In the genomic region with DNA sequence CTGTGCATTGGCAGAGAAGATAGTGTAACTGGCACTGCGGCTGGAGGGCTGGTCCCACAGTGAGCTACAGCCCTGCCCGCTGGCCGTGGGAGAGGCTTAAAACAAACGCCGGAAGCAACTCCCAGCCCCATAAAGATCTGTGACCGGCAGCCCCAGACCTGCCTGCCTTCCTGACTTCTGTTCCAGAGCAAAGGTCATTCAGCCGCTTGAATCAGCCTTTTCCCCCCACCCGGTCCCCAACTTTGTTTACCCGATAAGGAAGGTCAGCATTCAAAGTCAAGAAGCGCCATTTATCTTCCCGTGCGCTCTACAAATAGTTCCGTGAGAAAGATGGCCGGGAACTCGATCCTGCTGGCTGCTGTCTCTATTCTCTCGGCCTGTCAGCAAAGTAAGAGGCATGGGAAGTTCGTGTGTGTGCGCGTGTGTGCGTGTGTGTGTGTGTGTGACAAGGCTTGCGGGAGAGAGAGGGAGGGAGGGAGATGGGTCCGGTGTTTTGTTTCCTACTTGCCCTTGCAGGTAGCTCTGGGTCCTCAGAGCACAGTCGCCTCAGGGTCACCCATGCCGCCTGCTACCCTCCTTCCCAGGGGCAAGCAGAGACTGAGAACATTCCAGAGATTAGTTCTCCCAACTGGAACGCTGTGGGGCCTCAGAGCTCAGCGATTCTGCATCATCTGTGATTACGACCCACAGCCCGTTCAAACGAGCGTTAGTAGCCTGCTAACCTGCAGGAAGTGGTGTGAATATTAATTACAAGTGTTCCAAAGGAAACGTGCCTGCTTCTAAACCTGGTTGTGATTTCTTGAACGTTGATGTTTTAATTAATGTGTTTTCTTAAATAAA, we compare ENCODE assay signal across 7 cellular contexts. TPM values are rescaled to one million over a fixed set of nuclear protein-coding genes. Genes with fewer than 3 reads are reported as not detected.
DNase-seq lines count a peak whose midpoint lies in the region; TF ChIP-seq lines count a peak whose summit lies in the region.

A gene (plus strand): TSS at position 130 of the 840 bp plus-strand sequence. CDS start 201 bp downstream, at position 331.

- H3K4me2 ChIP-seq in SK-N-SH = peak within 1 kb of the TSS; percentile 82

- WGBS in SK-N-SH (ENCODE audit: low lambda C conversion rate) = 6% methylated on average over 27 of the region's 32 CpGs

- H3K4me1 ChIP-seq in SK-N-SH (ENCODE audit: control insufficient read depth in 1 of 2, insufficient read depth in 2 of 2, low read depth in 1 of 2, low read length in 1 of 2) = peaks cover 6 to 14% of the 10 kb centered on the region in 2 experiments; a peak in 2 of 4 replicates

- H3K4me3 ChIP-seq in GM12875 (ENCODE audit: low read depth, low read length) (peak within 1 kb of the TSS; percentile 62), H7 (ENCODE audit: insufficient read depth, low read depth, low read length) (peak within 1 kb of the TSS; percentile 51), SK-N-SH (ENCODE audit: low read depth in 2 of 2, low read length in 1 of 2) (peak within 1 kb of the TSS; percentile 56 to 73), brain microvascular endothelial cell (ENCODE audit: low read depth, low read length) (peak within 1 kb of the TSS; percentile 69), iPS-11a (ENCODE audit: low read depth, low read length) (peak within 1 kb of the TSS; percentile 52)

- POLR2A ChIA-PET in SK-N-SH (lab: Yijun Ruan, JAX) = no interaction called here

- H3K9me2 ChIP-seq in SK-N-SH = no peaks in the 10 kb centered on the region

- no peaks in the 10 kb centered on the region for H3K27me3 ChIP-seq in H7 (ENCODE audit: control insufficient read depth, insufficient read depth, low read length)
- H3K27me3 ChIP-seq in SK-N-SH (ENCODE audit: insufficient read depth) = no peaks in the 10 kb centered on the region
- no peaks in the 10 kb centered on the region for H3K27me3 ChIP-seq in brain microvascular endothelial cell (replicated peaks)

- H4K20me1 ChIP-seq in SK-N-SH (ENCODE audit: insufficient read depth) = no peaks in the 10 kb centered on the region

- TF ChIP-seq CTCF in GM12875 (IDR thresholded peaks at IDR 0.05; ENCODE audit: borderline replicate concordance, insufficient read depth, low read depth, low read length) (no peak), SK-N-SH (IDR thresholded peaks at IDR 0.05) (no peak), brain microvascular endothelial cell (IDR thresholded peaks at IDR 0.05; ENCODE audit: low read depth, low read length, missing control alignments) (no peak)

- CTCF ChIA-PET in SK-N-SH (lab: Yijun Ruan, JAX) = interaction anchor here (0.6 to 7.0 kb wide), 4 partner anchors 12 to 660 kb away, joined by 3 to 77 read pairs (median 4); no protein-coding TSS in a partner anchor

- no peaks in the 10 kb centered on the region for H3K79me2 ChIP-seq in SK-N-SH (ENCODE audit: insufficient read depth)

- H3K27ac ChIP-seq in SK-N-SH (ENCODE audit: low read depth in 2 of 2, low read length in 1 of 2) (peak within 1 kb of the TSS; percentile 72 to 86), brain microvascular endothelial cell (peak within 1 kb of the TSS; percentile 83)

- no peaks in the 10 kb centered on the region for H3K36me3 ChIP-seq in H7 (replicated peaks; ENCODE audit: control insufficient read depth, insufficient read depth, low read length)
- no peaks in the 10 kb centered on the region for H3K36me3 ChIP-seq in SK-N-SH (replicated peaks in 1 of 2; ENCODE audit: control insufficient read depth in 1 of 2, insufficient read depth in 2 of 2, low read length in 1 of 2)
- H3K36me3 ChIP-seq in brain microvascular endothelial cell (replicated peaks) = no peaks in the 10 kb centered on the region

- no peak for TF ChIP-seq EP300 in SK-N-SH (IDR thresholded peaks at IDR 0.05; ENCODE audit: borderline replicate concordance in 1 of 2, low read depth in 1 of 2, low read length in 1 of 2)

- H3K9ac ChIP-seq in SK-N-SH = peak within 1 kb of the TSS; percentile 74

- DNase-seq in H7 = peak; percentile 59
- DNase-seq in LHCN-M2 (ENCODE audit: low read depth) = peak; percentile 57
- peak; percentile 58 for DNase-seq in SK-N-SH
- DNase-seq in brain microvascular endothelial cell = peak; percentile 67
- DNase-seq in renal cortical epithelial cell (ENCODE audit: low read depth) = peak; percentile 76

- TF ChIP-seq RAD21 in SK-N-SH (IDR thresholded peaks at IDR 0.05; ENCODE audit: low read length) = no peak

- in situ Hi-C loops in brain microvascular endothelial cell (cut with HindIII; ENCODE audit: low pct_ligation_motif_present, low sequenced_read_pairs) = no loop called here

- H2AFZ ChIP-seq in SK-N-SH (ENCODE audit: low read depth) = peak within 1 kb of the TSS; percentile 97

- H3K9me3 ChIP-seq in SK-N-SH = no peaks in the 10 kb centered on the region

- H3F3A ChIP-seq in SK-N-SH (replicated peaks; ENCODE audit: insufficient read depth) = no peaks in the 10 kb centered on the region

TF ChIP-seq in SK-N-SH, 30 proteins besides CTCF, POLR2A, EP300 and RAD21 (continues in another document):
- peak; percentile 81; the same call in 1 of the 2 replicates for TF ChIP-seq YY1 (IDR thresholded peaks at IDR 0.05; ENCODE audit: low read depth)
- no peak for TF ChIP-seq RCOR1 (IDR thresholded peaks at IDR 0.05; ENCODE audit: low read length)
- TF ChIP-seq, protein P1, sequence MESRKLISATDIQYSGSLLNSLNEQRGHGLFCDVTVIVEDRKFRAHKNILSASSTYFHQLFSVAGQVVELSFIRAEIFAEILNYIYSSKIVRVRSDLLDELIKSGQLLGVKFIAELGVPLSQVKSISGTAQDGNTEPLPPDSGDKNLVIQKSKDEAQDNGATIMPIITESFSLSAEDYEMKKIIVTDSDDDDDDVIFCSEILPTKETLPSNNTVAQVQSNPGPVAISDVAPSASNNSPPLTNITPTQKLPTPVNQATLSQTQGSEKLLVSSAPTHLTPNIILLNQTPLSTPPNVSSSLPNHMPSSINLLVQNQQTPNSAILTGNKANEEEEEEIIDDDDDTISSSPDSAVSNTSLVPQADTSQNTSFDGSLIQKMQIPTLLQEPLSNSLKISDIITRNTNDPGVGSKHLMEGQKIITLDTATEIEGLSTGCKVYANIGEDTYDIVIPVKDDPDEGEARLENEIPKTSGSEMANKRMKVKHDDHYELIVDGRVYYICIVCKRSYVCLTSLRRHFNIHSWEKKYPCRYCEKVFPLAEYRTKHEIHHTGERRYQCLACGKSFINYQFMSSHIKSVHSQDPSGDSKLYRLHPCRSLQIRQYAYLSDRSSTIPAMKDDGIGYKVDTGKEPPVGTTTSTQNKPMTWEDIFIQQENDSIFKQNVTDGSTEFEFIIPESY (IDR thresholded peaks at IDR 0.05; ENCODE audit: borderline replicate concordance, low read depth) = no peak
- TF ChIP-seq, protein P2, sequence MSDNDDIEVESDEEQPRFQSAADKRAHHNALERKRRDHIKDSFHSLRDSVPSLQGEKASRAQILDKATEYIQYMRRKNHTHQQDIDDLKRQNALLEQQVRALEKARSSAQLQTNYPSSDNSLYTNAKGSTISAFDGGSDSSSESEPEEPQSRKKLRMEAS (IDR thresholded peaks at IDR 0.05; ENCODE audit: low read depth) = no peak
- TF ChIP-seq, protein P3, sequence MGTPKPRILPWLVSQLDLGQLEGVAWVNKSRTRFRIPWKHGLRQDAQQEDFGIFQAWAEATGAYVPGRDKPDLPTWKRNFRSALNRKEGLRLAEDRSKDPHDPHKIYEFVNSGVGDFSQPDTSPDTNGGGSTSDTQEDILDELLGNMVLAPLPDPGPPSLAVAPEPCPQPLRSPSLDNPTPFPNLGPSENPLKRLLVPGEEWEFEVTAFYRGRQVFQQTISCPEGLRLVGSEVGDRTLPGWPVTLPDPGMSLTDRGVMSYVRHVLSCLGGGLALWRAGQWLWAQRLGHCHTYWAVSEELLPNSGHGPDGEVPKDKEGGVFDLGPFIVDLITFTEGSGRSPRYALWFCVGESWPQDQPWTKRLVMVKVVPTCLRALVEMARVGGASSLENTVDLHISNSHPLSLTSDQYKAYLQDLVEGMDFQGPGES (IDR thresholded peaks at IDR 0.05; ENCODE audit: low read depth, low read length) = no peak
- TF ChIP-seq RFX5 (IDR thresholded peaks at IDR 0.05; ENCODE audit: low read length) = no peak
- peak; percentile 58 for TF ChIP-seq POLR2AphosphoS5 (IDR thresholded peaks at IDR 0.05; ENCODE audit: low read depth, low read length)
- no peak for TF ChIP-seq MEF2A (IDR thresholded peaks at IDR 0.05; ENCODE audit: borderline replicate concordance, low read depth)
- TF ChIP-seq GATA2 (CRISPR knock-in tag; IDR thresholded peaks at IDR 0.05) = no peak
- TF ChIP-seq NFIC (IDR thresholded peaks at IDR 0.05; ENCODE audit: borderline replicate concordance) = no peak
- TF ChIP-seq, protein P4, sequence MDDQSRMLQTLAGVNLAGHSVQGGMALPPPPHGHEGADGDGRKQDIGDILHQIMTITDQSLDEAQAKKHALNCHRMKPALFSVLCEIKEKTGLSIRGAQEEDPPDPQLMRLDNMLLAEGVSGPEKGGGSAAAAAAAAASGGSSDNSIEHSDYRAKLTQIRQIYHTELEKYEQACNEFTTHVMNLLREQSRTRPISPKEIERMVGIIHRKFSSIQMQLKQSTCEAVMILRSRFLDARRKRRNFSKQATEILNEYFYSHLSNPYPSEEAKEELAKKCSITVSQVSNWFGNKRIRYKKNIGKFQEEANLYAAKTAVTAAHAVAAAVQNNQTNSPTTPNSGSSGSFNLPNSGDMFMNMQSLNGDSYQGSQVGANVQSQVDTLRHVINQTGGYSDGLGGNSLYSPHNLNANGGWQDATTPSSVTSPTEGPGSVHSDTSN (IDR thresholded peaks at IDR 0.05) = no peak; the same call in 1 of the 2 replicates
- TF ChIP-seq FOXM1 (IDR thresholded peaks at IDR 0.05; ENCODE audit: low read depth) = no peak
- TF ChIP-seq, protein P5, sequence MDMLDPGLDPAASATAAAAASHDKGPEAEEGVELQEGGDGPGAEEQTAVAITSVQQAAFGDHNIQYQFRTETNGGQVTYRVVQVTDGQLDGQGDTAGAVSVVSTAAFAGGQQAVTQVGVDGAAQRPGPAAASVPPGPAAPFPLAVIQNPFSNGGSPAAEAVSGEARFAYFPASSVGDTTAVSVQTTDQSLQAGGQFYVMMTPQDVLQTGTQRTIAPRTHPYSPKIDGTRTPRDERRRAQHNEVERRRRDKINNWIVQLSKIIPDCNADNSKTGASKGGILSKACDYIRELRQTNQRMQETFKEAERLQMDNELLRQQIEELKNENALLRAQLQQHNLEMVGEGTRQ (IDR thresholded peaks at IDR 0.05; ENCODE audit: borderline replicate concordance, low read depth, low read length) = no peak
- TF ChIP-seq SIN3A (IDR thresholded peaks at IDR 0.05; ENCODE audit: borderline replicate concordance, low read depth, low read length) = 0 out of 2 replicates have a peak, but pooled peaks have one; percentile 74

RNA-seq across cellular contexts. Expression of the gene that starts here (rescaled TPM):
- total RNA-seq in H7 (2014; rRNA removed; shearing (Covaris generic)) = 17.0 and 31.8 TPM in 2 replicates
- 5.0 and 9.9 TPM in 2 replicates for total RNA-seq in LHCN-M2 (2014; rRNA removed)
- 13.5 TPM for polyA plus RNA-seq in LHCN-M2 (2012)
- polyA plus RNA-seq in SK-N-SH (2012; rRNA removed) = 26.5 and 32.1 TPM in 2 replicates
- 33.4 and 43.3 TPM in 2 replicates for polyA plus RNA-seq in SK-N-SH (2012; cell fraction: cytosol; rRNA removed)
- 10.8 and 15.8 TPM in 2 replicates for polyA plus RNA-seq in SK-N-SH (2012; cell fraction: nucleus; rRNA removed)
- total RNA-seq in renal cortical epithelial cell = 27.0 and 48.1 TPM in 2 replicates

Comparison
In these comparisons a context has a peak if more than half of its experiments do, and no peak if none do; other contexts are left out.
1. Peak in every context shown above with its lines: DNase-seq, H3K4me3 ChIP-seq and H3K27ac ChIP-seq.